1 cellular context compared by ENCODE assay signal in the genomic region with DNA sequence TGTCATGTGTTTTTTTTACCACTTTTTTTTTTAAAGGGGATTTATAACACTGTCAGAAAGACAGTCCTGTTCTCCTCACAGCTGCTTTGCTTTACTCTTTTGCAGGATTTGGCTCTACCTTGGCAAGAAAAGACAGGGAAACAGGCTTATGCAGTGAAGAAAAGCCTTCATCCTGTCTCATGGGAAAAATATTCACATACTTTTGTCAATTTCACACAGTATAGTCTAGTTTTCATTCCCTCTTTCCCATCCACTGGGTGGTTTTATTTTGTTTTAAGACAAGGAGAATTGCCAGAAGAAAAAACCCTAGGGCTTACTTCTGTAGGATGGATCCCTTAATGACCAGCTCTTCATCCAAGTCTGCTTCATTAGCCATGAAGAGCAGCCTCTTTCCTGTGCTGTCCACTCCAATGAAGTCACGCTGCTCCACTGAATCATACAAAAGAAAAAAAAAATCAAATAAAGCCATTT.
TF ChIP-seq lines count a peak whose summit lies in the region.

No MANE protein-coding gene starts in this region.

TF ChIP-seq in SK-N-SH, 30 proteins besides CTCF, POLR2A, EP300 and RAD21 (continued from another document):
- TF ChIP-seq, protein P1, sequence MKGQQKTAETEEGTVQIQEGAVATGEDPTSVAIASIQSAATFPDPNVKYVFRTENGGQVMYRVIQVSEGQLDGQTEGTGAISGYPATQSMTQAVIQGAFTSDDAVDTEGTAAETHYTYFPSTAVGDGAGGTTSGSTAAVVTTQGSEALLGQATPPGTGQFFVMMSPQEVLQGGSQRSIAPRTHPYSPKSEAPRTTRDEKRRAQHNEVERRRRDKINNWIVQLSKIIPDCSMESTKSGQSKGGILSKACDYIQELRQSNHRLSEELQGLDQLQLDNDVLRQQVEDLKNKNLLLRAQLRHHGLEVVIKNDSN (IDR thresholded peaks at IDR 0.05; ENCODE audit: borderline replicate concordance, low read depth): no peak
- TF ChIP-seq GABPA (IDR thresholded peaks at IDR 0.05; ENCODE audit: low read depth): no peak
- TF ChIP-seq, protein P2, sequence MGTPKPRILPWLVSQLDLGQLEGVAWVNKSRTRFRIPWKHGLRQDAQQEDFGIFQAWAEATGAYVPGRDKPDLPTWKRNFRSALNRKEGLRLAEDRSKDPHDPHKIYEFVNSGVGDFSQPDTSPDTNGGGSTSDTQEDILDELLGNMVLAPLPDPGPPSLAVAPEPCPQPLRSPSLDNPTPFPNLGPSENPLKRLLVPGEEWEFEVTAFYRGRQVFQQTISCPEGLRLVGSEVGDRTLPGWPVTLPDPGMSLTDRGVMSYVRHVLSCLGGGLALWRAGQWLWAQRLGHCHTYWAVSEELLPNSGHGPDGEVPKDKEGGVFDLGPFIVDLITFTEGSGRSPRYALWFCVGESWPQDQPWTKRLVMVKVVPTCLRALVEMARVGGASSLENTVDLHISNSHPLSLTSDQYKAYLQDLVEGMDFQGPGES (IDR thresholded peaks at IDR 0.05; ENCODE audit: low read depth, low read length): no peak
TF ChIP-seq in SK-N-SH: peak in this region for 0.
